Comparison of ENCODE assay signal across 8 cellular contexts in the genomic region with DNA sequence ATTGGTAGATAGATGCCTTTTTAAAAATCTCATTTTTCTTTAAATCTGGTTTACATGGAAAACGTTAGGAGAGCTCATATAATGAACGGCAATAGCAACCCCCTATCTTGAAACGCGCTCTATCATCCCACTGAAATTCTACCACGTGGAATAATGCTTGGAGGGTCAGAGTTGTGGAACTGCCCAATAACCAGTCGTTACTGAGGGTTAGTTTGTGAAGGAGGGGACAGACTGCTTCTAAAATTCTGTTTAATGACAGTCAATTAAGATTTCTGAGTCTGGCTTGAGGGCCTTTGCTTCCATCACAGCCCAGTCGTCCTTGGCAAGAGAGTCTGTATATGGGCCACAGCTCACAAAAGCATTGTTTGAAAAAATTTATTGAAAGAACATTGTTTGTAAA. TPM values are rescaled to one million over a fixed set of nuclear protein-coding genes. Genes with fewer than 3 reads are reported as not detected.
A peak's percentile ranks its signal among the peaks of the same experiment; 100 is the strongest.
DNase-seq lines count a peak whose midpoint lies in the region; ATAC-seq and TF ChIP-seq lines count a peak whose summit lies in the region.

No MANE protein-coding gene starts in this region.

- CTCF ChIA-PET in MCF 10A (lab: Yijun Ruan, JAX): no interaction called here

- H3K9me3 Mint-ChIP-seq in MCF 10A (ENCODE audit: unreplicated experiment) (no peaks in the 10 kb centered on the region), type B pancreatic cell (no peaks in the 10 kb centered on the region)

- no TSS peak for BruUV-seq in MCF 10A (replicated peaks; lab: Mats Ljungman, UMichigan)

- no peaks in the 10 kb centered on the region for H3K36me3 Mint-ChIP-seq in MCF 10A (ENCODE audit: insufficient read depth, unreplicated experiment)
- H3K36me3 Mint-ChIP-seq in type B pancreatic cell: no peaks in the 10 kb centered on the region

- H3K36me3 ChIP-seq in breast epithelium (no peaks in the 10 kb centered on the region), adrenal gland (replicated peaks in 1 of 2) (no peaks in the 10 kb centered on the region), mucosa of descending colon (ENCODE audit: low read depth) (peaks cover 5% of the 10 kb centered on the region)

- H3K27ac Mint-ChIP-seq in MCF 10A (ENCODE audit: low read depth, unreplicated experiment) (no peak overlapping the region), type B pancreatic cell (peak overlapping the region; percentile 61)

- H3K4me3 Mint-ChIP-seq in MCF 10A (ENCODE audit: unreplicated experiment): no peak overlapping the region
- peak overlapping the region; percentile 86 for H3K4me3 Mint-ChIP-seq in type B pancreatic cell

- ATAC-seq in mucosa of descending colon: no peak

- DNase-seq in breast epithelium (ENCODE audit: low spot score in 2 of 2) (no peak), MCF 10A (ENCODE audit: unreplicated experiment) (no peak), adrenal gland (peak in 1 of 7 donors; percentile 9), mucosa of descending colon (no peak), type B pancreatic cell (ENCODE audit: extremely low spot score, unreplicated experiment) (no peak), hypothalamus (lab: John Stamatoyannopoulos, UW) (no peak), NCI-H446 treated with DMSO at 0.1 percent for 48 hours (lab: John Stamatoyannopoulos, UW) (no peak), SHP77 (lab: John Stamatoyannopoulos, UW) (no peak)

- no peaks in the 10 kb centered on the region for H3K9me3 ChIP-seq in breast epithelium
- H3K9me3 ChIP-seq in adrenal gland (replicated peaks in 1 of 3): no peaks in the 10 kb centered on the region
- no peaks in the 10 kb centered on the region for H3K9me3 ChIP-seq in mucosa of descending colon

- H3K27me3 Mint-ChIP-seq in MCF 10A (ENCODE audit: insufficient read depth, unreplicated experiment) (peaks cover 99% of the 10 kb centered on the region), type B pancreatic cell (peaks cover 90% of the 10 kb centered on the region)

- no peaks in the 10 kb centered on the region for H3K4me1 Mint-ChIP-seq in MCF 10A (ENCODE audit: insufficient read depth, unreplicated experiment)
- H3K4me1 Mint-ChIP-seq in type B pancreatic cell (ENCODE audit: unreplicated experiment): peaks cover 18% of the 10 kb centered on the region

- POLR2A ChIA-PET in MCF 10A (lab: Yijun Ruan, JAX): no interaction called here

- H3K4me1 ChIP-seq in breast epithelium (peaks cover 7 to 9% of the 10 kb centered on the region in 2 donors), adrenal gland (replicated peaks in 1 of 2) (peaks cover 0 to 9% of the 10 kb centered on the region in 2 donors), mucosa of descending colon (ENCODE audit: low read depth) (peaks cover 24% of the 10 kb centered on the region)

- H3K4me3 ChIP-seq in breast epithelium (peak overlapping the region; percentile 48 to 69 (median 50)), adrenal gland (peak overlapping the region in 2 of 4 donors; percentile 6 to 67), mucosa of descending colon (peak overlapping the region; percentile 60)

- TF ChIP-seq CTCF in breast epithelium (IDR thresholded peaks at IDR 0.05): no peak
- TF ChIP-seq CTCF in MCF 10A (IDR thresholded peaks at IDR 0.05; ENCODE audit: unreplicated experiment): no peak
- no peak for TF ChIP-seq CTCF in adrenal gland (IDR thresholded peaks at IDR 0.05)
- no peak for TF ChIP-seq CTCF in mucosa of descending colon (IDR thresholded peaks at IDR 0.05)
- no peak for TF ChIP-seq CTCF in type B pancreatic cell (conservative IDR thresholded peaks at IDR 0.05)

- intact Hi-C loops in breast epithelium (cut with DNase I; ENCODE audit: low total_unique reads): no loop called here
- intact Hi-C loops in MCF 10A (cut with micrococcal nuclease): no loop called here
- intact Hi-C loops in adrenal gland (cut with DNase I): no loop called here
- intact Hi-C loops in mucosa of descending colon (cut with DNase I, micrococcal nuclease): loop anchor here in 1 of 2 donors (10.0 kb wide), 1 partner anchor 85 kb away; no protein-coding TSS in a partner anchor

- no peak overlapping the region for H3K27ac ChIP-seq in breast epithelium
- peak overlapping the region in 3 of 5 donors; percentile 46 to 85 (median 56) for H3K27ac ChIP-seq in adrenal gland

- H3K27me3 ChIP-seq in breast epithelium: peaks cover 3 to 78% of the 10 kb centered on the region in 2 donors
- H3K27me3 ChIP-seq in adrenal gland: peaks cover 23% of the 10 kb centered on the region

- no peak for TF ChIP-seq POLR2A in breast epithelium (IDR thresholded peaks at IDR 0.05)
- TF ChIP-seq POLR2A in adrenal gland (IDR thresholded peaks at IDR 0.05): no peak

- WGBS in adrenal gland, 4 donors: 38 to 41% (median 40%) methylated on average over 7 of the region's 7 CpGs

RNA-seq across cellular contexts. Expression of gene IRF8, which starts 0.5 kb away (rescaled TPM):
- total RNA-seq in breast epithelium (100 to 1,000 TPM in 1 of 3 donors, 10 to 100 TPM in 2; 16.7 to 121 (median 20.2) TPM), MCF 10A (2022) (not detected in 2 replicates), adrenal gland (10 to 100 TPM; 11.4 to 40.1 (median 19.3) TPM), mucosa of descending colon (10 to 100 TPM; 28.8 to 55.8 (median 36.5) TPM), type B pancreatic cell (ENCODE audit: low replicate concordance) (12.6 and 21.0 TPM in 2 replicates)
- 1 to 10 TPM; 3.4 to 9.6 (median 8.3) TPM for polyA plus RNA-seq in adrenal gland

Comparison
In these comparisons a context has a peak if more than half of its experiments do, and no peak if none do; other contexts are left out.
1. RNA of gene IRF8, which starts 0.5 kb away (total RNA-seq): 28.8 to 55.8 TPM in mucosa of descending colon, 16.7 to 121 TPM in breast epithelium, 11.4 to 40.1 TPM in adrenal gland and 12.6 to 21.0 TPM in type B pancreatic cell; not detected in MCF 10A; every median in the first group is over 10 times any median in the second.
2. H3K27ac ChIP-seq: peak in adrenal gland (3 of 5); none in breast epithelium (0 of 2).